13 cellular contexts compared by ENCODE assay signal in genomic region chr13:98265669-98266551, GRCh38.
DNase-seq lines count a peak whose midpoint lies in the region; ATAC-seq and TF ChIP-seq lines count a peak whose summit lies in the region.
"Had no signal": no experiment of that assay in that cellular context is flagged by ENCODE, and none has a peak within 500 bp of the region (broad histone marks: within the 10 kb centered on the region; RNA-seq: fewer than 3 reads in every experiment).

No MANE protein-coding gene starts in this region.

- no peaks in the 10 kb centered on the region for H3K9me3 ChIP-seq in heart right ventricle
- no peaks in the 10 kb centered on the region for H3K9me3 ChIP-seq in endodermal cell (ENCODE audit: control insufficient read depth, low read length)
- H3K9me3 ChIP-seq in lower lobe of right lung, result no peaks in the 10 kb centered on the region
- H3K9me3 ChIP-seq in upper lobe of right lung, result no peaks in the 10 kb centered on the region
- no peaks in the 10 kb centered on the region for H3K9me3 ChIP-seq in gastroesophageal sphincter

- no peak for TF ChIP-seq EP300 in gastroesophageal sphincter (IDR thresholded peaks at IDR 0.05)

- ATAC-seq in heart right ventricle (peak in 5 of 8 donors; percentile 14 to 46 (median 29)), Right ventricle myocardium inferior (no peak), lower lobe of right lung (peak; percentile 37 to 52), upper lobe of right lung (peak; percentile 52), gastroesophageal sphincter (no peak)
- no peak for ATAC-seq in activated naive CD8-positive, alpha-beta T cell treated with anti-CD3 and anti-CD28 coated beads, Interleukin-2, amount 50 U/mL, for 24 hours
- ATAC-seq: activated CD4-positive, CD25-positive, alpha-beta regulatory T cell treated with anti-CD3 and anti-CD28 coated beads, Interleukin-2, amount 50 U/mL, for 24 hours had no signal

- peaks cover 49% of the 10 kb centered on the region for H3K4me1 Mint-ChIP-seq in endodermal cell
- H3K4me1 Mint-ChIP-seq in activated naive CD8-positive, alpha-beta T cell treated with anti-CD3 and anti-CD28 coated beads, Interleukin-2, amount 50 U/mL, for 24 hours, result no peaks in the 10 kb centered on the region

- no peaks in the 10 kb centered on the region for H3K9me3 Mint-ChIP-seq in endodermal cell
- no peaks in the 10 kb centered on the region for H3K9me3 Mint-ChIP-seq in activated naive CD8-positive, alpha-beta T cell treated with anti-CD3 and anti-CD28 coated beads, Interleukin-2, amount 50 U/mL, for 24 hours

- no peak overlapping the region for H3K27ac Mint-ChIP-seq in endodermal cell
- H3K27ac Mint-ChIP-seq in activated naive CD8-positive, alpha-beta T cell treated with anti-CD3 and anti-CD28 coated beads, Interleukin-2, amount 50 U/mL, for 24 hours, result no peak overlapping the region

- H3K4me1 ChIP-seq in heart right ventricle (peaks cover 0 to 19% (median 0%) of the 10 kb centered on the region in 9 donors), endodermal cell (ENCODE audit: control insufficient read depth, insufficient read depth, low read length) (peaks cover 15% of the 10 kb centered on the region), lower lobe of right lung (peaks cover 18% of the 10 kb centered on the region), upper lobe of right lung (peaks cover 8% of the 10 kb centered on the region), gastroesophageal sphincter (peaks cover 0 to 28% (median 4%) of the 10 kb centered on the region in 3 donors)

- H3K27me3 Mint-ChIP-seq in endodermal cell (ENCODE audit: insufficient read depth), result no peaks in the 10 kb centered on the region
- no peaks in the 10 kb centered on the region for H3K27me3 Mint-ChIP-seq in activated naive CD8-positive, alpha-beta T cell treated with anti-CD3 and anti-CD28 coated beads, Interleukin-2, amount 50 U/mL, for 24 hours

- WGBS in heart right ventricle, 2 donors, result 74 to 75% methylated on average over 10 of the region's 10 CpGs
- 91 to 94% methylated on average over 7 to 10 of the region's 10 CpGs for WGBS in endodermal cell (ENCODE audit: insufficient coverage in 1 of 2, insufficient read length in 1 of 2), 2 experiments
- 55 to 69% methylated on average over 6 to 9 of the region's 10 CpGs for WGBS in gastroesophageal sphincter (ENCODE audit: low coverage in 1 of 2), 2 donors

- DNase-seq in heart right ventricle, result no peak
- no peak for DNase-seq in Right ventricle myocardium inferior (ENCODE audit: missing footprints)
- DNase-seq in endodermal cell, result peak; percentile 32
- DNase-seq in lower lobe of right lung, result no peak
- DNase-seq in upper lobe of right lung, result no peak
- no peak for DNase-seq in NK-92 (lab: John Stamatoyannopoulos, UW; ENCODE audit: unreplicated experiment)
- no peak for DNase-seq in activated naive CD8-positive, alpha-beta T cell treated with anti-CD3 and anti-CD28 coated beads, Interleukin-2, amount 50 U/mL, for 24 hours
- DNase-seq: activated T-cell treated with anti-CD3 and anti-CD28 coated beads, Interleukin-2, amount 50 U/mL, for 1 hour; dermis blood vessel endothelial cell; NCI-H2029 had no signal

- intact Hi-C loops in heart right ventricle (cut with DNase I) (loop anchor here in 1 of 10 donors (2.0 kb wide), 1 partner anchor 69 kb away; no protein-coding TSS in a partner anchor), Right ventricle myocardium inferior (cut with DNase I) (no loop called here), lower lobe of right lung (cut with DNase I) (no loop called here), upper lobe of right lung (cut with DNase I) (no loop called here)

- no peak overlapping the region for H3K4me3 ChIP-seq in heart right ventricle
- H3K4me3 ChIP-seq in endodermal cell (ENCODE audit: low read length), result no peak overlapping the region
- no peak overlapping the region for H3K4me3 ChIP-seq in lower lobe of right lung
- H3K4me3 ChIP-seq in upper lobe of right lung, result no peak overlapping the region
- no peak overlapping the region for H3K4me3 ChIP-seq in gastroesophageal sphincter

- H3K9ac ChIP-seq in endodermal cell (ENCODE audit: extremely low read depth, low read length, poor library complexity, severe bottlenecking), result no peak overlapping the region
- H3K9ac ChIP-seq: KMS-11 had no signal

- TF ChIP-seq POLR2A in gastroesophageal sphincter (IDR thresholded peaks at IDR 0.05), result no peak

- no peak for TF ChIP-seq CTCF in heart right ventricle (IDR thresholded peaks at IDR 0.05)
- no peak for TF ChIP-seq CTCF in endodermal cell (conservative IDR thresholded peaks at IDR 0.05)
- no peak for TF ChIP-seq CTCF in lower lobe of right lung (IDR thresholded peaks at IDR 0.05)
- no peak for TF ChIP-seq CTCF in upper lobe of right lung (IDR thresholded peaks at IDR 0.05)
- TF ChIP-seq CTCF in gastroesophageal sphincter (IDR thresholded peaks at IDR 0.05), result no peak

- H3K27me3 ChIP-seq in heart right ventricle (no peaks in the 10 kb centered on the region), endodermal cell (ENCODE audit: control insufficient read depth, insufficient read depth, low read length, poor library complexity, severe bottlenecking) (no peaks in the 10 kb centered on the region), lower lobe of right lung (ENCODE audit: low read depth) (no peaks in the 10 kb centered on the region), upper lobe of right lung (no peaks in the 10 kb centered on the region), gastroesophageal sphincter (no peaks in the 10 kb centered on the region)

- H3K36me3 Mint-ChIP-seq in endodermal cell (ENCODE audit: low read depth), result peaks cover 19% of the 10 kb centered on the region
- no peaks in the 10 kb centered on the region for H3K36me3 Mint-ChIP-seq in activated naive CD8-positive, alpha-beta T cell treated with anti-CD3 and anti-CD28 coated beads, Interleukin-2, amount 50 U/mL, for 24 hours (ENCODE audit: low read depth)

- H3K27ac ChIP-seq in heart right ventricle (peak overlapping the region in 1 of 10 donors; percentile 15), endodermal cell (ENCODE audit: low read depth, low read length) (no peak overlapping the region), lower lobe of right lung (no peak overlapping the region), upper lobe of right lung (peak overlapping the region; percentile 8), gastroesophageal sphincter (peak overlapping the region in 1 of 4 donors; percentile 12)
- H3K27ac ChIP-seq: KMS-11 had no signal

- no peak overlapping the region for H3K4me3 Mint-ChIP-seq in endodermal cell
- no peak overlapping the region for H3K4me3 Mint-ChIP-seq in activated naive CD8-positive, alpha-beta T cell treated with anti-CD3 and anti-CD28 coated beads, Interleukin-2, amount 50 U/mL, for 24 hours

- H3K36me3 ChIP-seq in heart right ventricle, result no peaks in the 10 kb centered on the region
- peaks cover 33% of the 10 kb centered on the region for H3K36me3 ChIP-seq in endodermal cell (ENCODE audit: control insufficient read depth, insufficient read depth, low read length)
- H3K36me3 ChIP-seq in lower lobe of right lung, result no peaks in the 10 kb centered on the region
- H3K36me3 ChIP-seq in upper lobe of right lung, result no peaks in the 10 kb centered on the region
- H3K36me3 ChIP-seq in gastroesophageal sphincter, result no peaks in the 10 kb centered on the region

Comparison
In these comparisons a context has a peak if more than half of its experiments do, and no peak if none do; other contexts are left out.
1. ATAC-seq: peak in heart right ventricle (5 of 8), lower lobe of right lung (2 of 2) and upper lobe of right lung (single experiment); none in Right ventricle myocardium inferior (single experiment), gastroesophageal sphincter (single experiment) and activated naive CD8-positive, alpha-beta T cell treated with anti-CD3 and anti-CD28 coated beads, Interleukin-2, amount 50 U/mL, for 24 hours (single experiment).